In the genomic region with DNA sequence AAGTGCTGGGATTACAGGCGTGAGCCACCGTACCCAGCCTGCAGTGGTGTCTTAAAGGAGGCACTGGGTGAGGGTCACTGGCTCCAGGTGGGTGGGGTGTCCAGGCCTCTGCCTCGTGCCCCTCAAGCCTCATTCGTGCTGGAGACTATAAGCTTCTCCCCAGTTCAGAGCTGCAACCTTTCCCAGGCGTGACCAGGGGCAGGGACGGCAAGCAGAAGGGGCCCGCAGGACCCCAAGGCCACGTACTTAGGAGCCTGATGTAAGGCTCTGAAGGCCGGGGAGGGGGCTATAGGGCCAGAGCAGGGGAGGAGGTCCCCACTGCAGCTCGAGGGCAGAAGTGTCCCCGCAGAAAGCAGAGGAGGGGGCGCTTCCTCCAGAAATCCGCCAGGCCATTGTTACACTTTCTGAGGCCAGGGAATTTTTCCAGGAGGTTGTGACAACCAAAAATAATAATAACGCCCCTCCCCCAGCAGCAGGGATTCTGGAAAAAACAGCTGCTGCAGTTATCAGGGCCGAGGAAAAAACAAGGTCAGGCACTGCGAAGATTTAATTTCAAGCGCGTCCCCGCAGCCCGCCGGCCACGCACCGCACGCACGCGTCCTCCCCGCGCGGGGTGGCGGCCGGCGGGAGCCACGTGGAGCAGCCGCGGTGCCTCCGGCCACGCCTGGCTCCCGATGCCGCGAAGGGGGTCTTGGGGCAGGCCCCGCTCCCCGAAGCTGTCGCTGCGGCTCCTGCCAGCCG, we compare ENCODE assay signal across 2 cellular contexts.
TF ChIP-seq lines count a peak whose summit lies in the region.

No MANE protein-coding gene starts in this region.

TF ChIP-seq in SK-N-SH, 30 proteins besides CTCF, POLR2A, EP300 and RAD21 (continued from another document):
- TF ChIP-seq, protein P1, sequence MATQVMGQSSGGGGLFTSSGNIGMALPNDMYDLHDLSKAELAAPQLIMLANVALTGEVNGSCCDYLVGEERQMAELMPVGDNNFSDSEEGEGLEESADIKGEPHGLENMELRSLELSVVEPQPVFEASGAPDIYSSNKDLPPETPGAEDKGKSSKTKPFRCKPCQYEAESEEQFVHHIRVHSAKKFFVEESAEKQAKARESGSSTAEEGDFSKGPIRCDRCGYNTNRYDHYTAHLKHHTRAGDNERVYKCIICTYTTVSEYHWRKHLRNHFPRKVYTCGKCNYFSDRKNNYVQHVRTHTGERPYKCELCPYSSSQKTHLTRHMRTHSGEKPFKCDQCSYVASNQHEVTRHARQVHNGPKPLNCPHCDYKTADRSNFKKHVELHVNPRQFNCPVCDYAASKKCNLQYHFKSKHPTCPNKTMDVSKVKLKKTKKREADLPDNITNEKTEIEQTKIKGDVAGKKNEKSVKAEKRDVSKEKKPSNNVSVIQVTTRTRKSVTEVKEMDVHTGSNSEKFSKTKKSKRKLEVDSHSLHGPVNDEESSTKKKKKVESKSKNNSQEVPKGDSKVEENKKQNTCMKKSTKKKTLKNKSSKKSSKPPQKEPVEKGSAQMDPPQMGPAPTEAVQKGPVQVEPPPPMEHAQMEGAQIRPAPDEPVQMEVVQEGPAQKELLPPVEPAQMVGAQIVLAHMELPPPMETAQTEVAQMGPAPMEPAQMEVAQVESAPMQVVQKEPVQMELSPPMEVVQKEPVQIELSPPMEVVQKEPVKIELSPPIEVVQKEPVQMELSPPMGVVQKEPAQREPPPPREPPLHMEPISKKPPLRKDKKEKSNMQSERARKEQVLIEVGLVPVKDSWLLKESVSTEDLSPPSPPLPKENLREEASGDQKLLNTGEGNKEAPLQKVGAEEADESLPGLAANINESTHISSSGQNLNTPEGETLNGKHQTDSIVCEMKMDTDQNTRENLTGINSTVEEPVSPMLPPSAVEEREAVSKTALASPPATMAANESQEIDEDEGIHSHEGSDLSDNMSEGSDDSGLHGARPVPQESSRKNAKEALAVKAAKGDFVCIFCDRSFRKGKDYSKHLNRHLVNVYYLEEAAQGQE (IDR thresholded peaks at IDR 0.05; ENCODE audit: low read depth, low read length) = no peak
- TF ChIP-seq YY1 (IDR thresholded peaks at IDR 0.05; ENCODE audit: low read depth) (no peak), MXI1 (IDR thresholded peaks at IDR 0.05; ENCODE audit: low read depth, low read length) (peak; percentile 78; the same call in 1 of the 2 replicates), FOXM1 (IDR thresholded peaks at IDR 0.05; ENCODE audit: low read depth) (no peak), SMC3 (IDR thresholded peaks at IDR 0.05; ENCODE audit: low read depth, low read length) (peak; percentile 10; the same call in 1 of the 2 replicates), FOSL2 (IDR thresholded peaks at IDR 0.05; ENCODE audit: borderline replicate concordance, low read depth) (no peak), ELF1 (IDR thresholded peaks at IDR 0.05) (no peak), POLR2AphosphoS5 (IDR thresholded peaks at IDR 0.05; ENCODE audit: low read depth, low read length) (no peak), EZH2phosphoT487 (IDR thresholded peaks at IDR 0.05; ENCODE audit: borderline replicate concordance, low read depth) (no peak), RFX5 (IDR thresholded peaks at IDR 0.05; ENCODE audit: low read length) (no peak)
- TF ChIP-seq, protein P2, sequence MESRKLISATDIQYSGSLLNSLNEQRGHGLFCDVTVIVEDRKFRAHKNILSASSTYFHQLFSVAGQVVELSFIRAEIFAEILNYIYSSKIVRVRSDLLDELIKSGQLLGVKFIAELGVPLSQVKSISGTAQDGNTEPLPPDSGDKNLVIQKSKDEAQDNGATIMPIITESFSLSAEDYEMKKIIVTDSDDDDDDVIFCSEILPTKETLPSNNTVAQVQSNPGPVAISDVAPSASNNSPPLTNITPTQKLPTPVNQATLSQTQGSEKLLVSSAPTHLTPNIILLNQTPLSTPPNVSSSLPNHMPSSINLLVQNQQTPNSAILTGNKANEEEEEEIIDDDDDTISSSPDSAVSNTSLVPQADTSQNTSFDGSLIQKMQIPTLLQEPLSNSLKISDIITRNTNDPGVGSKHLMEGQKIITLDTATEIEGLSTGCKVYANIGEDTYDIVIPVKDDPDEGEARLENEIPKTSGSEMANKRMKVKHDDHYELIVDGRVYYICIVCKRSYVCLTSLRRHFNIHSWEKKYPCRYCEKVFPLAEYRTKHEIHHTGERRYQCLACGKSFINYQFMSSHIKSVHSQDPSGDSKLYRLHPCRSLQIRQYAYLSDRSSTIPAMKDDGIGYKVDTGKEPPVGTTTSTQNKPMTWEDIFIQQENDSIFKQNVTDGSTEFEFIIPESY (IDR thresholded peaks at IDR 0.05; ENCODE audit: borderline replicate concordance, low read depth) = no peak
- TF ChIP-seq, protein P3, sequence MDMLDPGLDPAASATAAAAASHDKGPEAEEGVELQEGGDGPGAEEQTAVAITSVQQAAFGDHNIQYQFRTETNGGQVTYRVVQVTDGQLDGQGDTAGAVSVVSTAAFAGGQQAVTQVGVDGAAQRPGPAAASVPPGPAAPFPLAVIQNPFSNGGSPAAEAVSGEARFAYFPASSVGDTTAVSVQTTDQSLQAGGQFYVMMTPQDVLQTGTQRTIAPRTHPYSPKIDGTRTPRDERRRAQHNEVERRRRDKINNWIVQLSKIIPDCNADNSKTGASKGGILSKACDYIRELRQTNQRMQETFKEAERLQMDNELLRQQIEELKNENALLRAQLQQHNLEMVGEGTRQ (IDR thresholded peaks at IDR 0.05; ENCODE audit: borderline replicate concordance, low read depth, low read length) = no peak

TF ChIP-seq in SK-N-SH treated with all-trans-retinoic acid at 6 μM for 48 hours, 23 proteins besides CTCF, POLR2A, EP300 and RAD21 (continued from another document):
- TF ChIP-seq, protein P4, sequence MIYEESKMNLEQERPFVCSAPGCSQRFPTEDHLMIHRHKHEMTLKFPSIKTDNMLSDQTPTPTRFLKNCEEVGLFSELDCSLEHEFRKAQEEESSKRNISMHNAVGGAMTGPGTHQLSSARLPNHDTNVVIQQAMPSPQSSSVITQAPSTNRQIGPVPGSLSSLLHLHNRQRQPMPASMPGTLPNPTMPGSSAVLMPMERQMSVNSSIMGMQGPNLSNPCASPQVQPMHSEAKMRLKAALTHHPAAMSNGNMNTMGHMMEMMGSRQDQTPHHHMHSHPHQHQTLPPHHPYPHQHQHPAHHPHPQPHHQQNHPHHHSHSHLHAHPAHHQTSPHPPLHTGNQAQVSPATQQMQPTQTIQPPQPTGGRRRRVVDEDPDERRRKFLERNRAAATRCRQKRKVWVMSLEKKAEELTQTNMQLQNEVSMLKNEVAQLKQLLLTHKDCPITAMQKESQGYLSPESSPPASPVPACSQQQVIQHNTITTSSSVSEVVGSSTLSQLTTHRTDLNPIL (CRISPR knock-in tag; IDR thresholded peaks at IDR 0.05; ENCODE audit: low read depth) = no peak
- TF ChIP-seq, protein P5, sequence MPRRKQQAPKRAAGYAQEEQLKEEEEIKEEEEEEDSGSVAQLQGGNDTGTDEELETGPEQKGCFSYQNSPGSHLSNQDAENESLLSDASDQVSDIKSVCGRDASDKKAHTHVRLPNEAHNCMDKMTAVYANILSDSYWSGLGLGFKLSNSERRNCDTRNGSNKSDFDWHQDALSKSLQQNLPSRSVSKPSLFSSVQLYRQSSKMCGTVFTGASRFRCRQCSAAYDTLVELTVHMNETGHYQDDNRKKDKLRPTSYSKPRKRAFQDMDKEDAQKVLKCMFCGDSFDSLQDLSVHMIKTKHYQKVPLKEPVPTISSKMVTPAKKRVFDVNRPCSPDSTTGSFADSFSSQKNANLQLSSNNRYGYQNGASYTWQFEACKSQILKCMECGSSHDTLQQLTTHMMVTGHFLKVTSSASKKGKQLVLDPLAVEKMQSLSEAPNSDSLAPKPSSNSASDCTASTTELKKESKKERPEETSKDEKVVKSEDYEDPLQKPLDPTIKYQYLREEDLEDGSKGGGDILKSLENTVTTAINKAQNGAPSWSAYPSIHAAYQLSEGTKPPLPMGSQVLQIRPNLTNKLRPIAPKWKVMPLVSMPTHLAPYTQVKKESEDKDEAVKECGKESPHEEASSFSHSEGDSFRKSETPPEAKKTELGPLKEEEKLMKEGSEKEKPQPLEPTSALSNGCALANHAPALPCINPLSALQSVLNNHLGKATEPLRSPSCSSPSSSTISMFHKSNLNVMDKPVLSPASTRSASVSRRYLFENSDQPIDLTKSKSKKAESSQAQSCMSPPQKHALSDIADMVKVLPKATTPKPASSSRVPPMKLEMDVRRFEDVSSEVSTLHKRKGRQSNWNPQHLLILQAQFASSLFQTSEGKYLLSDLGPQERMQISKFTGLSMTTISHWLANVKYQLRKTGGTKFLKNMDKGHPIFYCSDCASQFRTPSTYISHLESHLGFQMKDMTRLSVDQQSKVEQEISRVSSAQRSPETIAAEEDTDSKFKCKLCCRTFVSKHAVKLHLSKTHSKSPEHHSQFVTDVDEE (CRISPR knock-in tag; IDR thresholded peaks at IDR 0.05) = no peak
- TF ChIP-seq ZNF8 (CRISPR knock-in tag; IDR thresholded peaks at IDR 0.05) (no peak), ZNF565 (CRISPR knock-in tag; conservative IDR thresholded peaks at IDR 0.05; ENCODE audit: low read depth) (no peak)
